21 cellular contexts compared by ENCODE assay signal in genomic region chr5:14231156-14231555, GRCh38.
"Had no signal": no experiment of that assay in that cellular context is flagged by ENCODE, and none has a peak within 500 bp of the region (broad histone marks: within the 10 kb centered on the region; RNA-seq: fewer than 3 reads in every experiment).

No MANE protein-coding gene starts in this region.

- H3K9me3 ChIP-seq: mucosa of descending colon, psoas muscle, right lobe of liver, suprapubic skin, upper lobe of left lung had no signal

- H3K36me3 ChIP-seq: right lobe of liver, suprapubic skin, upper lobe of left lung had no signal

- H3K4me3 ChIP-seq: mucosa of descending colon, psoas muscle, right lobe of liver, suprapubic skin, upper lobe of left lung had no signal

- FAIRE-seq: islet of Langerhans had no signal

- H3K27ac ChIP-seq: brain microvascular endothelial cell, psoas muscle, right lobe of liver, suprapubic skin, upper lobe of left lung had no signal

- ATAC-seq: activated naive CD4-positive, alpha-beta T cell treated with anti-CD3 and anti-CD28 coated beads, Interleukin-2, amount 50 U/mL, for 72 hours; mucosa of descending colon; psoas muscle; right lobe of liver; stimulated activated naive CD8-positive, alpha-beta T cell treated with anti-CD3 and anti-CD28 coated beads, Interleukin-15, Interleukin-2, amounts not matched to agents 100 U/mL and 50 U/mL, for 24 hours had no signal

- H3K4me1 ChIP-seq: right lobe of liver, suprapubic skin had no signal

- DNase-seq: activated CD4-positive, CD25-positive, alpha-beta regulatory T cell; activated effector memory CD4-positive, alpha-beta T cell treated with Interleukin-2 at 50 U/mL for 16 hours; amniotic stem cell; brain microvascular endothelial cell; cerebellar nuclear complex; dermis blood vessel endothelial cell; foreskin melanocyte; head of caudate nucleus; mammary epithelial cell; mucosa of descending colon; psoas muscle; right lobe of liver; stimulated activated CD4-positive, alpha-beta T cell treated with anti-CD3 and anti-CD28 coated beads, Interleukin-12 subunit alpha, Interleukin-12 subunit beta, amount 100 ng/mL, for 4 hours; stimulated activated CD4-positive, alpha-beta T cell treated with anti-CD3 and anti-CD28 coated beads, Interleukin-2, amount 100 ng/mL, for 48 hours; stimulated activated CD8-positive, alpha-beta memory T cell treated with anti-CD3 and anti-CD28 coated beads, Interleukin-4, amount 100 ng/mL, for 48 hours; stimulated activated naive CD8-positive, alpha-beta T cell treated with anti-CD3 and anti-CD28 coated beads, Interleukin-15, Interleukin-2, amounts not matched to agents 100 U/mL and 50 U/mL, for 24 hours; T-helper 2 cell; upper lobe of left lung had no signal

- H3K27me3 ChIP-seq: brain microvascular endothelial cell, right lobe of liver, suprapubic skin, upper lobe of left lung had no signal
